In genomic region chr20:11529046-11529445, GRCh38 we compare ENCODE assay signal across 19 cellular contexts.
"Had no signal": no experiment of that assay in that cellular context is flagged by ENCODE, and none has a peak within 500 bp of the region (broad histone marks: within the 10 kb centered on the region; RNA-seq: fewer than 3 reads in every experiment).

No MANE protein-coding gene starts in this region.

- DNase-seq: activated CD4-positive, alpha-beta T cell treated with anti-CD3 and anti-CD28 coated beads for 4 hours; activated CD4-positive, alpha-beta T cell treated with anti-CD3 and anti-CD28 coated beads, Interleukin-2, amount 50 U/mL, for 4 hours; activated CD4-positive, CD25-positive, alpha-beta regulatory T cell; activated effector memory CD4-positive, alpha-beta T cell treated with Interleukin-2 at 50 U/mL for 16 hours; activated naive CD4-positive, alpha-beta T cell treated with Interleukin-2 at 50 U/mL for 16 hours; activated T-cell treated with anti-CD3 and anti-CD28 coated beads for 4 hours; anterior cingulate cortex; cerebellar nuclear complex; colonic mucosa; dorsolateral prefrontal cortex; effector memory CD4-positive, alpha-beta T cell; left cardiac atrium; left ventricle myocardium superior; right lobe of liver; stimulated activated CD4-positive, alpha-beta T cell treated with anti-CD3 and anti-CD28 coated beads, Interleukin-12 subunit alpha, Interleukin-12 subunit beta, amount 100 ng/mL, for 4 hours; stimulated activated CD4-positive, alpha-beta T cell treated with anti-CD3 and anti-CD28 coated beads, Interleukin-4, amount 100 ng/mL, for 1 hour; stimulated activated naive CD8-positive, alpha-beta T cell treated with anti-CD3 and anti-CD28 coated beads, Interleukin-15, Interleukin-2, amounts not matched to agents 100 U/mL and 50 U/mL, for 24 hours; trophoblast cell; uterus had no signal

- ATAC-seq: left cardiac atrium; left ventricle myocardium superior; right lobe of liver; stimulated activated naive CD8-positive, alpha-beta T cell treated with anti-CD3 and anti-CD28 coated beads, Interleukin-15, Interleukin-2, amounts not matched to agents 100 U/mL and 50 U/mL, for 24 hours had no signal
